ENCODE assay signal across 16 cellular contexts in the genomic region with DNA sequence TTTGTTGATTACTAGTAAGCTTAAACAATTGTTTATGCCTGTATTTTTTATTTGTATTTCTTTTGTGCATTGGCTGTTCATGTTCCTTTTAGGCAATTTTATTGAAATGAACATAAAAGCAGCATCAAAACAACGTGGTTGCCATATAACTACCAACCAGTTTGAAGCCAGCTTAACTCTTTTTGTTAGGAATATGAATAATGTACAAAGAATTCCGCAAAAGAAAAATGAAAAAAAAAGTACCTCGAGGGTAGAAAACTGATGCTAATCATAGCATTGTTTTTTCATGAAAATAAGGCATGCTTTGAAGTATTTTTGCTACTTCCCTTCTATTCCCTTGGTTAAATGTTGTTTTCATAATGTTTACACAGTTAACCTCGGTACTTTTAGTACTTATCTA.
"Had no signal": no experiment of that assay in that cellular context is flagged by ENCODE, and none has a peak within 500 bp of the region (broad histone marks: within the 10 kb centered on the region; RNA-seq: fewer than 3 reads in every experiment).

No MANE protein-coding gene starts in this region.

- H3K4me3 ChIP-seq: right atrium auricular region, tibial nerve, vagina had no signal

- DNase-seq: activated B cell treated with CpG ODN at 0.5 μM for 24 hours; activated CD4-positive, alpha-beta T cell treated with anti-CD3 and anti-CD28 coated beads for 48 hours; activated CD8-positive, alpha-beta memory T cell treated with anti-CD3 and anti-CD28 coated beads, Interleukin-2, amount 50 U/mL, for 48 hours; activated gamma-delta T cell; activated T-cell treated with anti-CD3 and anti-CD28 coated beads, Interleukin-2, amount 50 U/mL, for 72 hours; effector memory CD8-positive, alpha-beta T cell; hypothalamus; nucleus accumbens; stimulated activated CD4-positive, alpha-beta T cell treated with anti-CD3 and anti-CD28 coated beads, Interleukin-15, amount 100 ng/mL, for 24 hours; stimulated activated CD4-positive, alpha-beta T cell treated with anti-CD3 and anti-CD28 coated beads, Interleukin-4, amount 100 ng/mL, for 1 hour; stimulated activated naive B cell treated with anti-CD40 and anti-IgM and Interleukin-4, amounts not matched to agents 10 μg/mL and 1 μg/mL and 100 μg/mL, for 72 hours had no signal

- ATAC-seq: activated naive CD4-positive, alpha-beta T cell treated with anti-CD3 and anti-CD28 coated beads, Interleukin-2, amount 50 U/mL, for 72 hours; activated T-cell treated with anti-CD3 and anti-CD28 coated beads, Interleukin-2, amount 50 U/mL, for 72 hours; effector memory CD8-positive, alpha-beta T cell; stimulated activated naive B cell treated with anti-CD40 and anti-IgM and Interleukin-4, amounts not matched to agents 10 μg/mL and 1 μg/mL and 100 μg/mL, for 72 hours had no signal

- H3K27ac ChIP-seq: epithelial cell of prostate, right atrium auricular region, tibial nerve, vagina had no signal

- H3K4me1 ChIP-seq: right atrium auricular region, tibial nerve, vagina had no signal

- H3K9me3 ChIP-seq: right atrium auricular region, tibial nerve, vagina had no signal

- H3K36me3 ChIP-seq: right atrium auricular region, tibial nerve, vagina had no signal

- H3K27me3 ChIP-seq: right atrium auricular region, tibial nerve, vagina had no signal
